In the genomic region with DNA sequence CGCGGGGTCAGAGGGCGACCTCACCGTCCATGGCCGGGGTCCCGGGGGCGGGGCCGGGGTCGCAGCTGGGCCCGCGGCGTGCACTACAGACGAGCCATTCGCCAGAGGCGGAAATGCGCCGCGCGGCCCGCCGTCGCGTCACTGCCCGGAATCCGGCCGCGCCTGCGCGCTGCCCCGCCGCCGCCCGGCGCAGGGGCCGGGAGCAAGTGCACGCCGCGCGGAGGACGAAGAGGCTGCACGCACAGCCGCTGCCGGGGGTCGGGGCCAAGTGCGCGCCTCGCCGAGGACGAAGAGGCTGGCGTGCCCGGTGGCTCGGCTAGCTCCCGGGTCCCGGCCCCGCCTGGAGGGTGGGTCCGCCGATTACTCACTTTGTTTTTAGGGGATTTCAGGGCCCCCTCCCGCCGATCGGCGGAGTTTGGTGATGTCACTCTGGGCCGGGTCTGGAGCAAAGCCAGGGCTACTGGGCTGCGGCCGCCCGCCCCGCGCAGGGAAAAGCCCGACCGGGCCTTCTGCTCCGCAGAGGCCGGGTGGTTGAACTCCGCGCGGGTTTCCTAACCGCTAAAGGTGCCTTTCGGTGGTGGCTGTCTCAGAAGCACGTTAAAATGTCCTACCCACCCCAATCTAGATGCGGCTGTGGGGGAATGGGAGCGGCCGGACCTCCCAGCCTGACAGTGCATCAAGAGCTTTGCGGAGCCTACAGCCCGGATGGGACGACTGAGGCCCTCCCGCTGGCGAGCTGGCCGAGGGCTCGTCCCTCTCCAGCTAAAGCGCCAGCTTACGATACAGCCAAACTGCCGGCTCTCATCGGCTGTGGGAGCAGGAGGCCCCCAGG, we compare ENCODE assay signal across 8 cellular contexts. TPM values are rescaled to one million over a fixed set of nuclear protein-coding genes. Genes with fewer than 3 reads are reported as not detected.
A peak's percentile ranks its signal among the peaks of the same experiment; 100 is the strongest.
DNase-seq lines count a peak whose midpoint lies in the region; ATAC-seq lines count a peak whose summit lies in the region.

Gene RELA, minus strand, starts transcription at position 115 of the 832 bp plus-strand sequence. Its CDS starts 84 bp downstream, at position 31.

- DNase-seq in CD1c-positive myeloid dendritic cell (ENCODE audit: extremely low spot score) = peak; percentile 94
- peak; percentile 27 for DNase-seq in NCI-H82 treated with DMSO at 0.1 percent for 48 hours (lab: John Stamatoyannopoulos, UW; ENCODE audit: unreplicated experiment)
- peak; percentile 91 for DNase-seq in activated CD8-positive, alpha-beta T cell treated with anti-CD3 and anti-CD28 coated beads, Interleukin-2, amount 10 ng/mL, durations not matched to agents 7 days and 5 days
- peak; percentile 96 for DNase-seq in lung microvascular endothelial cell (ENCODE audit: low read depth in 2 of 2)
- DNase-seq in stimulated activated CD4-positive, alpha-beta T cell treated with anti-CD3 and anti-CD28 coated beads, TNF-alpha, amount 100 ng/mL, for 48 hours (ENCODE audit: low read depth in 3 of 3) = peak; percentile 75 to 86 (median 85)

- H3K4me1 Mint-ChIP-seq in activated CD8-positive, alpha-beta T cell treated with anti-CD3 and anti-CD28 coated beads, Interleukin-2, amount 10 ng/mL, durations not matched to agents 7 days and 5 days (ENCODE audit: low read depth) = peaks cover 30% of the 10 kb centered on the region

- H3K27me3 Mint-ChIP-seq in activated CD8-positive, alpha-beta T cell treated with anti-CD3 and anti-CD28 coated beads, Interleukin-2, amount 10 ng/mL, durations not matched to agents 7 days and 5 days (ENCODE audit: low read depth) = no peaks in the 10 kb centered on the region

- peaks cover 4% of the 10 kb centered on the region for H3K4me1 ChIP-seq in ectodermal cell (ENCODE audit: control insufficient read depth, insufficient read depth, low read length)

- WGBS in ectodermal cell, 2 experiments = 0% methylated on average over 91 of the region's 91 CpGs

- no peaks in the 10 kb centered on the region for H3K9me3 Mint-ChIP-seq in activated CD8-positive, alpha-beta T cell treated with anti-CD3 and anti-CD28 coated beads, Interleukin-2, amount 10 ng/mL, durations not matched to agents 7 days and 5 days (ENCODE audit: insufficient read depth)

- H3K36me3 Mint-ChIP-seq in activated CD8-positive, alpha-beta T cell treated with anti-CD3 and anti-CD28 coated beads, Interleukin-2, amount 10 ng/mL, durations not matched to agents 7 days and 5 days (ENCODE audit: low read depth) = peaks cover 31% of the 10 kb centered on the region

- H3K4me3 Mint-ChIP-seq in activated CD8-positive, alpha-beta T cell treated with anti-CD3 and anti-CD28 coated beads, Interleukin-2, amount 10 ng/mL, durations not matched to agents 7 days and 5 days = peak within 1 kb of the TSS; percentile 81

- H3K36me3 ChIP-seq in ectodermal cell (ENCODE audit: control insufficient read depth, insufficient read depth, low read length) = peaks cover 16% of the 10 kb centered on the region

- H3K27ac Mint-ChIP-seq in activated CD8-positive, alpha-beta T cell treated with anti-CD3 and anti-CD28 coated beads, Interleukin-2, amount 10 ng/mL, durations not matched to agents 7 days and 5 days = peak within 1 kb of the TSS; percentile 91

- peak within 1 kb of the TSS; percentile 93 for H3K4me3 ChIP-seq in ectodermal cell (ENCODE audit: insufficient read depth, low read depth, low read length)

- peak; percentile 82 for ATAC-seq in GM19328 (IDR thresholded peaks at IDR 0.05; ENCODE audit: unreplicated experiment)
- peak; percentile 73 for ATAC-seq in HG03469 (IDR thresholded peaks at IDR 0.05; ENCODE audit: unreplicated experiment)
- peak; percentile 84 for ATAC-seq in activated CD8-positive, alpha-beta T cell treated with anti-CD3 and anti-CD28 coated beads, Interleukin-2, amount 10 ng/mL, durations not matched to agents 7 days and 5 days

- H3K27ac ChIP-seq in ectodermal cell (ENCODE audit: insufficient read depth, low read depth, low read length, poor library complexity, severe bottlenecking) = peak within 1 kb of the TSS; percentile 89

- CTCF ChIA-PET in activated CD8-positive, alpha-beta T cell treated with anti-CD3 and anti-CD28 coated beads, Interleukin-2, amount 10 ng/mL, durations not matched to agents 7 days and 5 days (lab: Charles Lee) = interaction anchor here (0.7 to 2.3 kb wide), 6 partner anchors 9 to 359 kb away, joined by 3 to 10 read pairs (median 4); partner anchors contain the start of genes KAT5 and PCNX3

- POLR2A ChIA-PET in activated CD8-positive, alpha-beta T cell treated with anti-CD3 and anti-CD28 coated beads, Interleukin-2, amount 10 ng/mL, durations not matched to agents 7 days and 5 days (lab: Charles Lee) = interaction anchor here (0.6 to 3.6 kb wide), 13 partner anchors 10 to 418 kb away, joined by 3 to 27 read pairs (median 3); partner anchors contain the start of genes PCNX3 and SIPA1

- H3K9me3 ChIP-seq in ectodermal cell (ENCODE audit: control insufficient read depth, low read length) = no peaks in the 10 kb centered on the region

- H3K27me3 ChIP-seq in ectodermal cell (ENCODE audit: control insufficient read depth, insufficient read depth, low read length, poor library complexity, severe bottlenecking) = no peaks in the 10 kb centered on the region

RNA-seq across cellular contexts. Expression of gene RELA, which starts in this region (rescaled TPM):
- total RNA-seq in activated CD8-positive, alpha-beta T cell treated with anti-CD3 and anti-CD28 coated beads, Interleukin-2, amount 10 ng/mL, durations not matched to agents 7 days and 5 days = 10 to 100 TPM; 72.5 to 82.4 TPM
- polyA plus RNA-seq in ectodermal cell (2013, experiment 1 of 4) = 33.3 TPM
- polyA plus RNA-seq in ectodermal cell (2013, experiment 2 of 4) = 33.3 TPM
- 32.7 TPM for polyA plus RNA-seq in ectodermal cell (2013, experiment 3 of 4)
- 34.6 TPM for polyA plus RNA-seq in ectodermal cell (2013, experiment 4 of 4)
- 10.2 and 16.1 TPM in 2 replicates for total RNA-seq in lung microvascular endothelial cell

Comparison
In these comparisons a context has a peak if more than half of its experiments do, and no peak if none do; other contexts are left out.
1. Peak in every context shown above with its lines: DNase-seq, ATAC-seq, H3K4me3 ChIP-seq and H3K27ac ChIP-seq.
2. DNase-seq: peak in every context shown above with its lines; median percentile 96 in lung microvascular endothelial cell; 94 in CD1c-positive myeloid dendritic cell; 91 in activated CD8-positive, alpha-beta T cell treated with anti-CD3 and anti-CD28 coated beads, Interleukin-2, amount 10 ng/mL, durations not matched to agents 7 days and 5 days; 85 in stimulated activated CD4-positive, alpha-beta T cell treated with anti-CD3 and anti-CD28 coated beads, TNF-alpha, amount 100 ng/mL, for 48 hours; 27 in NCI-H82 treated with DMSO at 0.1 percent for 48 hours.